21 cellular contexts compared by ENCODE assay signal in genomic region chr11:33538726-33539125, GRCh38.
DNase-seq lines count a peak whose midpoint lies in the region; ATAC-seq, FAIRE-seq and TF ChIP-seq lines count a peak whose summit lies in the region.
"Had no signal": no experiment of that assay in that cellular context is flagged by ENCODE, and none has a peak within 500 bp of the region (broad histone marks: within the 10 kb centered on the region; RNA-seq: fewer than 3 reads in every experiment).

No MANE protein-coding gene starts in this region.

- ATAC-seq in gastroesophageal sphincter = no peak
- ATAC-seq: CD8-positive, alpha-beta T cell had no signal

- H2AK5ac ChIP-seq in mesenchymal stem cell (ENCODE audit: low read length, severe bottlenecking) = no peak overlapping the region

- CTCF ChIA-PET in OCI-LY7 (lab: Charles Lee; ENCODE audit: unreplicated experiment) = no interaction called here
- CTCF ChIA-PET in A673 (lab: Charles Lee) = no interaction called here

- H3K27ac ChIP-seq in OCI-LY7 (ENCODE audit: low read depth, low read length, poor library complexity, severe bottlenecking) (no peak overlapping the region), mesenchymal stem cell (ENCODE audit: low read length, poor library complexity, severe bottlenecking) (no peak overlapping the region), A673 (ENCODE audit: low read depth, low read length, poor library complexity, severe bottlenecking) (no peak overlapping the region), gastroesophageal sphincter (no peak overlapping the region)
- H3K27ac ChIP-seq: BLaER1 treated with 17β-estradiol and CSF1 and Interleukin-3, amounts not matched to agents 10 nM and 100 nM; C4-2B had no signal

- H2BK15ac ChIP-seq in mesenchymal stem cell (ENCODE audit: low read depth, poor library complexity, severe bottlenecking) = no peak overlapping the region

- no peak overlapping the region for H2BK5ac ChIP-seq in mesenchymal stem cell (ENCODE audit: low read depth, low read length, poor library complexity, severe bottlenecking)

- H3K4me2 ChIP-seq in OCI-LY7 (ENCODE audit: low read length) (peak overlapping the region; percentile 56), mesenchymal stem cell (ENCODE audit: low read length, poor library complexity, severe bottlenecking) (no peak overlapping the region)

- H3K79me1 ChIP-seq in mesenchymal stem cell (replicated peaks; ENCODE audit: low read length, poor library complexity, severe bottlenecking) = peaks cover 7% of the 10 kb centered on the region

- H4K8ac ChIP-seq in mesenchymal stem cell (ENCODE audit: low read length) = no peak overlapping the region

- intact Hi-C loops in OCI-LY7 (cut with micrococcal nuclease; ENCODE audit: unreplicated experiment) (no loop called here), A673 (cut with micrococcal nuclease; ENCODE audit: unreplicated experiment) (no loop called here)

- no peak overlapping the region for H3K18ac ChIP-seq in mesenchymal stem cell (ENCODE audit: low read depth in 1 of 2, low read length in 2 of 2)

- H3K23ac ChIP-seq in mesenchymal stem cell (ENCODE audit: low read length in 2 of 2) = no peak overlapping the region

- H3K9me2 ChIP-seq in OCI-LY7 (ENCODE audit: insufficient read depth, low read length) = no peaks in the 10 kb centered on the region

- no peak overlapping the region for H4K91ac ChIP-seq in mesenchymal stem cell (ENCODE audit: low read length)

- H4K20me1 ChIP-seq in OCI-LY7 (ENCODE audit: insufficient read depth, low read length) = no peaks in the 10 kb centered on the region; the same call in 1 of the 2 replicates
- H4K20me1 ChIP-seq: BLaER1 treated with 17β-estradiol and CSF1 and Interleukin-3, amounts not matched to agents 10 nM and 100 nM had no signal

- peak overlapping the region; percentile 53 for H3K9ac ChIP-seq in mesenchymal stem cell (ENCODE audit: low read length)
- H3K9ac ChIP-seq: BLaER1 treated with 17β-estradiol and CSF1 and Interleukin-3, amounts not matched to agents 10 nM and 100 nM had no signal

- no peak overlapping the region for H3K14ac ChIP-seq in mesenchymal stem cell (ENCODE audit: low read length in 2 of 2)

- H2AFZ ChIP-seq in OCI-LY7 (ENCODE audit: low read length) = no peak overlapping the region
- H2AFZ ChIP-seq in mesenchymal stem cell (ENCODE audit: low read depth, low read length) = no peak overlapping the region

- BruUV-seq in OCI-LY7 (replicated peaks; lab: Mats Ljungman, UMichigan) (no TSS peak), A673 (replicated peaks; lab: Mats Ljungman, UMichigan) (no TSS peak)

- TF ChIP-seq CTCF in OCI-LY7 (conservative IDR thresholded peaks at IDR 0.05; ENCODE audit: low read length) (no peak), A673 (conservative IDR thresholded peaks at IDR 0.05; ENCODE audit: low read depth, low read length) (no peak), gastroesophageal sphincter (IDR thresholded peaks at IDR 0.05) (no peak)

- H3K36me3 ChIP-seq in OCI-LY7 (ENCODE audit: insufficient read depth, low read length) (peaks cover 49% of the 10 kb centered on the region), mesenchymal stem cell (ENCODE audit: control insufficient read depth in 1 of 2, insufficient read depth in 2 of 2, low read depth in 1 of 2, low read length in 2 of 2) (peaks cover 3 to 20% of the 10 kb centered on the region in 2 experiments), A673 (ENCODE audit: insufficient read depth, low read length, poor library complexity, severe bottlenecking) (no peaks in the 10 kb centered on the region), gastroesophageal sphincter (no peaks in the 10 kb centered on the region)
- H3K36me3 ChIP-seq: BLaER1 treated with 17β-estradiol and CSF1 and Interleukin-3, amounts not matched to agents 10 nM and 100 nM had no signal

- H3K4me1 ChIP-seq in OCI-LY7 (ENCODE audit: insufficient read depth, low read length, poor library complexity, severe bottlenecking) (peaks cover 52% of the 10 kb centered on the region), mesenchymal stem cell (ENCODE audit: control insufficient read depth, insufficient read depth, low read depth, low read length) (no peaks in the 10 kb centered on the region), A673 (ENCODE audit: insufficient read depth, low read length, poor library complexity, severe bottlenecking) (no peaks in the 10 kb centered on the region), gastroesophageal sphincter (no peaks in the 10 kb centered on the region)
- H3K4me1 ChIP-seq: Caco-2 had no signal

- peaks cover 12% of the 10 kb centered on the region for H3K9me3 ChIP-seq in OCI-LY7 (ENCODE audit: low read length)
- H3K9me3 ChIP-seq in mesenchymal stem cell (ENCODE audit: control insufficient read depth, low read length) = peaks cover 6% of the 10 kb centered on the region
- H3K9me3 ChIP-seq in A673 (ENCODE audit: low read depth, low read length, poor library complexity, severe bottlenecking) = no peaks in the 10 kb centered on the region
- peaks cover 0 to 7% (median 0%) of the 10 kb centered on the region in 3 donors for H3K9me3 ChIP-seq in gastroesophageal sphincter
- H3K9me3 ChIP-seq: Caco-2 had no signal

- 100% methylated on average over 1 of the region's 2 CpGs for WGBS in mesenchymal stem cell
- 73 to 76% methylated on average over 2 of the region's 2 CpGs for WGBS in gastroesophageal sphincter (ENCODE audit: low coverage in 1 of 2), 2 donors

- H3K27me3 ChIP-seq in mesenchymal stem cell (ENCODE audit: control insufficient read depth in 1 of 2, insufficient read depth in 1 of 2, low read length in 2 of 2) (no peaks in the 10 kb centered on the region), A673 (replicated peaks; ENCODE audit: insufficient read depth, low read depth, low read length, poor library complexity) (peaks cover 45% of the 10 kb centered on the region), gastroesophageal sphincter (peaks cover 25% of the 10 kb centered on the region)
- H3K27me3 ChIP-seq: BLaER1 treated with 17β-estradiol and CSF1 and Interleukin-3, amounts not matched to agents 10 nM and 100 nM had no signal

- H2BK12ac ChIP-seq in mesenchymal stem cell (ENCODE audit: low read length in 2 of 2) = no peak overlapping the region

- TF ChIP-seq POLR2A in GM12891 (IDR thresholded peaks at IDR 0.05; ENCODE audit: low read depth, low read length) (no peak), gastroesophageal sphincter (IDR thresholded peaks at IDR 0.05) (no peak)

- H3K4me3 ChIP-seq in OCI-LY7 (ENCODE audit: low read depth, low read length, poor library complexity, severe bottlenecking) (no peak overlapping the region), mesenchymal stem cell (ENCODE audit: insufficient read depth in 1 of 2, low read depth in 1 of 2, low read length in 2 of 2) (no peak overlapping the region), A673 (ENCODE audit: low read depth, low read length, poor library complexity, severe bottlenecking) (no peak overlapping the region), gastroesophageal sphincter (no peak overlapping the region)
- H3K4me3 ChIP-seq: BLaER1 treated with 17β-estradiol and CSF1 and Interleukin-3, amounts not matched to agents 10 nM and 100 nM had no signal

- no peak for DNase-seq in GM12891 (ENCODE audit: insufficient read length, low spot score)
- no peak for DNase-seq in OCI-LY7 (ENCODE audit: low spot score)
- DNase-seq in mesenchymal stem cell = no peak
- DNase-seq in A673 (ENCODE audit: low spot score) = no peak
- no peak for DNase-seq in stimulated activated CD4-positive, alpha-beta T cell treated with anti-CD3 and anti-CD28 coated beads, Interleukin-15, amount 100 ng/mL, for 24 hours
- DNase-seq in stimulated activated CD4-positive, alpha-beta T cell treated with anti-CD3 and anti-CD28 coated beads, Interleukin-2, amount 100 ng/mL, for 24 hours = no peak
- DNase-seq: 8988T; AML-193; Caco-2; Calu3; CD4-positive, alpha-beta T cell; CD8-positive, alpha-beta T cell; DMS79 treated with DMSO at 0.1 percent for 48 hours; GF-D8 had no signal

- H3K79me2 ChIP-seq in OCI-LY7 (ENCODE audit: insufficient read depth, low read depth, low read length) = peaks cover 53% of the 10 kb centered on the region; the same call in 1 of the 2 replicates

- no peak for TF ChIP-seq EP300 in gastroesophageal sphincter (IDR thresholded peaks at IDR 0.05)

- no peak for FAIRE-seq in GM12891 (lab: Jason Lieb, UNC)
- FAIRE-seq: A204.1, D721Med, G401.6, GM19239 had no signal

- no peak overlapping the region for H2BK120ac ChIP-seq in mesenchymal stem cell (ENCODE audit: low read depth, low read length)

- H3K4ac ChIP-seq in mesenchymal stem cell (ENCODE audit: low read depth in 1 of 2, low read length in 2 of 2) = no peak overlapping the region

- POLR2A ChIA-PET in OCI-LY7 (lab: Charles Lee) = no interaction called here
- POLR2A ChIA-PET in A673 (lab: Charles Lee; ENCODE audit: low non-redundant PET) = no interaction called here

TF ChIP-seq in GM12891, 5 proteins besides CTCF, POLR2A, EP300 and RAD21:
- TF ChIP-seq SPI1 (IDR thresholded peaks at IDR 0.05; ENCODE audit: low read depth, low read length) (peak; percentile 91), POU2F2 (IDR thresholded peaks at IDR 0.05; ENCODE audit: low read depth, low read length) (no peak)
